ENCODE assay signal across 9 cellular contexts in genomic region chr2:88669371-88670214, GRCh38. TPM values are rescaled to one million over a fixed set of nuclear protein-coding genes. Genes with fewer than 3 reads are reported as not detected.
A peak's percentile ranks its signal among the peaks of the same experiment; 100 is the strongest.
DNase-seq lines count a peak whose midpoint lies in the region; ATAC-seq, FAIRE-seq and TF ChIP-seq lines count a peak whose summit lies in the region.
"Had no signal": no experiment of that assay in that cellular context is flagged by ENCODE, and none has a peak within 500 bp of the region (broad histone marks: within the 10 kb centered on the region; RNA-seq: fewer than 3 reads in every experiment).

No MANE protein-coding gene starts in this region.

- CTCF ChIA-PET in HEK293 (lab: Yijun Ruan, JAX) = interaction anchor here (0.6 to 11.2 kb wide), 29 partner anchors 8 to 540 kb away, joined by 3 to 220 read pairs (median 4); no protein-coding TSS in a partner anchor

- ATAC-seq in left ventricle myocardium superior = peak; percentile 70
- ATAC-seq in stimulated activated naive CD8-positive, alpha-beta T cell treated with anti-CD3 and anti-CD28 coated beads, Interleukin-15, Interleukin-2, amounts not matched to agents 100 U/mL and 50 U/mL, for 24 hours = peak; percentile 69

- DNase-seq in AG09309 (ENCODE audit: low read depth) (no peak), NCI-H128 (lab: John Stamatoyannopoulos, UW; ENCODE audit: unreplicated experiment) (peak; percentile 9), left ventricle myocardium superior (no peak), UCSD-AML1 (lab: John Stamatoyannopoulos, UW; ENCODE audit: unreplicated experiment) (no peak)
- DNase-seq in activated gamma-delta T cell treated with anti-CD3 and anti-CD28 coated beads, Interleukin-2, amount 50 U/mL, for 16 hours (ENCODE audit: low read depth) = peak; percentile 12
- peak; percentile 17 for DNase-seq in stimulated activated naive CD8-positive, alpha-beta T cell treated with anti-CD3 and anti-CD28 coated beads, Interleukin-15, Interleukin-2, amounts not matched to agents 100 U/mL and 50 U/mL, for 24 hours

- POLR2A ChIA-PET in HEK293 (lab: Yijun Ruan, JAX) = interaction anchor here (0.6 to 1.1 kb wide), 4 partner anchors 10 to 69 kb away, joined by 3 to 6 read pairs (median 3); no protein-coding TSS in a partner anchor

- H3K36me3 ChIP-seq in HEK293 (ENCODE audit: control insufficient read depth in 2 of 2, insufficient read depth in 1 of 2, low read length in 2 of 2) = no peaks in the 10 kb centered on the region
- H3K36me3 ChIP-seq: SJSA1 had no signal

- TF ChIP-seq CTCF in AG09309 (IDR thresholded peaks at IDR 0.05; ENCODE audit: control insufficient read depth, insufficient read depth, low read depth, low read length, missing control alignments) = peak; percentile 74
- TF ChIP-seq CTCF in HEK293 (tag by site-specific recombination; IDR thresholded peaks at IDR 0.05) = peak; percentile 27; the same call in 1 of the 2 replicates

- H3K4me3 ChIP-seq in AG09309 (ENCODE audit: control insufficient read depth, low read depth, low read length) (no peak overlapping the region), HEK293 (ENCODE audit: low read depth, low read length) (no peak overlapping the region)
- H3K4me3 ChIP-seq: SJSA1 had no signal

- H3K9me3 ChIP-seq in HEK293 (ENCODE audit: control insufficient read depth, insufficient read depth, low read depth, low read length) = no peaks in the 10 kb centered on the region
- H3K9me3 ChIP-seq: SJSA1 had no signal

- H3K4me1 ChIP-seq in HEK293 (ENCODE audit: control insufficient read depth, insufficient read depth, low read length) = no peaks in the 10 kb centered on the region
- H3K4me1 ChIP-seq: SJSA1 had no signal

- H3K27ac ChIP-seq in HEK293 (ENCODE audit: extremely low read depth, low read depth, low read length) = no peak overlapping the region
- H3K27ac ChIP-seq: SJSA1 had no signal

- intact Hi-C loops in left ventricle myocardium superior (cut with micrococcal nuclease) = no loop called here

- FAIRE-seq in G401.6 (lab: Jason Lieb, UNC) = peak; percentile 41

TF ChIP-seq in HEK293, 187 proteins besides CTCF, POLR2A, EP300 and RAD21:
- TF ChIP-seq, protein P1, sequence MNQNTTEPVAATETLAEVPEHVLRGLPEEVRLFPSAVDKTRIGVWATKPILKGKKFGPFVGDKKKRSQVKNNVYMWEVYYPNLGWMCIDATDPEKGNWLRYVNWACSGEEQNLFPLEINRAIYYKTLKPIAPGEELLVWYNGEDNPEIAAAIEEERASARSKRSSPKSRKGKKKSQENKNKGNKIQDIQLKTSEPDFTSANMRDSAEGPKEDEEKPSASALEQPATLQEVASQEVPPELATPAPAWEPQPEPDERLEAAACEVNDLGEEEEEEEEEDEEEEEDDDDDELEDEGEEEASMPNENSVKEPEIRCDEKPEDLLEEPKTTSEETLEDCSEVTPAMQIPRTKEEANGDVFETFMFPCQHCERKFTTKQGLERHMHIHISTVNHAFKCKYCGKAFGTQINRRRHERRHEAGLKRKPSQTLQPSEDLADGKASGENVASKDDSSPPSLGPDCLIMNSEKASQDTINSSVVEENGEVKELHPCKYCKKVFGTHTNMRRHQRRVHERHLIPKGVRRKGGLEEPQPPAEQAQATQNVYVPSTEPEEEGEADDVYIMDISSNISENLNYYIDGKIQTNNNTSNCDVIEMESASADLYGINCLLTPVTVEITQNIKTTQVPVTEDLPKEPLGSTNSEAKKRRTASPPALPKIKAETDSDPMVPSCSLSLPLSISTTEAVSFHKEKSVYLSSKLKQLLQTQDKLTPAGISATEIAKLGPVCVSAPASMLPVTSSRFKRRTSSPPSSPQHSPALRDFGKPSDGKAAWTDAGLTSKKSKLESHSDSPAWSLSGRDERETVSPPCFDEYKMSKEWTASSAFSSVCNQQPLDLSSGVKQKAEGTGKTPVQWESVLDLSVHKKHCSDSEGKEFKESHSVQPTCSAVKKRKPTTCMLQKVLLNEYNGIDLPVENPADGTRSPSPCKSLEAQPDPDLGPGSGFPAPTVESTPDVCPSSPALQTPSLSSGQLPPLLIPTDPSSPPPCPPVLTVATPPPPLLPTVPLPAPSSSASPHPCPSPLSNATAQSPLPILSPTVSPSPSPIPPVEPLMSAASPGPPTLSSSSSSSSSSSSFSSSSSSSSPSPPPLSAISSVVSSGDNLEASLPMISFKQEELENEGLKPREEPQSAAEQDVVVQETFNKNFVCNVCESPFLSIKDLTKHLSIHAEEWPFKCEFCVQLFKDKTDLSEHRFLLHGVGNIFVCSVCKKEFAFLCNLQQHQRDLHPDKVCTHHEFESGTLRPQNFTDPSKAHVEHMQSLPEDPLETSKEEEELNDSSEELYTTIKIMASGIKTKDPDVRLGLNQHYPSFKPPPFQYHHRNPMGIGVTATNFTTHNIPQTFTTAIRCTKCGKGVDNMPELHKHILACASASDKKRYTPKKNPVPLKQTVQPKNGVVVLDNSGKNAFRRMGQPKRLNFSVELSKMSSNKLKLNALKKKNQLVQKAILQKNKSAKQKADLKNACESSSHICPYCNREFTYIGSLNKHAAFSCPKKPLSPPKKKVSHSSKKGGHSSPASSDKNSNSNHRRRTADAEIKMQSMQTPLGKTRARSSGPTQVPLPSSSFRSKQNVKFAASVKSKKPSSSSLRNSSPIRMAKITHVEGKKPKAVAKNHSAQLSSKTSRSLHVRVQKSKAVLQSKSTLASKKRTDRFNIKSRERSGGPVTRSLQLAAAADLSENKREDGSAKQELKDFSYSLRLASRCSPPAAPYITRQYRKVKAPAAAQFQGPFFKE (tag by site-specific recombination; IDR thresholded peaks at IDR 0.05; ENCODE audit: borderline replicate concordance) = no peak
- TF ChIP-seq SCRT2 (tag by site-specific recombination; IDR thresholded peaks at IDR 0.05) (peak; percentile 52; the same call in 1 of the 2 replicates), PRDM6 (tag by site-specific recombination; IDR thresholded peaks at IDR 0.05) (no peak), ZNF660 (tag by site-specific recombination; IDR thresholded peaks at IDR 0.05) (no peak), ZNF792 (tag by site-specific recombination; IDR thresholded peaks at IDR 0.05) (no peak), ZNF654 (tag by site-specific recombination; IDR thresholded peaks at IDR 0.05; ENCODE audit: low read depth) (peak; percentile 60), ZBTB44 (tag by site-specific recombination; IDR thresholded peaks at IDR 0.05) (no peak)
- TF ChIP-seq, protein P2, sequence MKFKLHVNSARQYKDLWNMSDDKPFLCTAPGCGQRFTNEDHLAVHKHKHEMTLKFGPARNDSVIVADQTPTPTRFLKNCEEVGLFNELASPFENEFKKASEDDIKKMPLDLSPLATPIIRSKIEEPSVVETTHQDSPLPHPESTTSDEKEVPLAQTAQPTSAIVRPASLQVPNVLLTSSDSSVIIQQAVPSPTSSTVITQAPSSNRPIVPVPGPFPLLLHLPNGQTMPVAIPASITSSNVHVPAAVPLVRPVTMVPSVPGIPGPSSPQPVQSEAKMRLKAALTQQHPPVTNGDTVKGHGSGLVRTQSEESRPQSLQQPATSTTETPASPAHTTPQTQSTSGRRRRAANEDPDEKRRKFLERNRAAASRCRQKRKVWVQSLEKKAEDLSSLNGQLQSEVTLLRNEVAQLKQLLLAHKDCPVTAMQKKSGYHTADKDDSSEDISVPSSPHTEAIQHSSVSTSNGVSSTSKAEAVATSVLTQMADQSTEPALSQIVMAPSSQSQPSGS (tag by site-specific recombination; IDR thresholded peaks at IDR 0.05; ENCODE audit: low read depth) = no peak
TF ChIP-seq in HEK293: peak in this region for 2.

RNA-seq across cellular contexts. Expression of gene RPIA, which starts 21.9 kb away (rescaled TPM):
- 19.1 TPM for total RNA-seq in left ventricle myocardium superior

RNA-seq across cellular contexts. Expression of gene EIF2AK3, which starts 42.3 kb away (rescaled TPM):
- 5.2 TPM for total RNA-seq in left ventricle myocardium superior

Comparison
In these comparisons a context has a peak if more than half of its experiments do, and no peak if none do; other contexts are left out.
1. DNase-seq: peak in NCI-H128 (single experiment), activated gamma-delta T cell treated with anti-CD3 and anti-CD28 coated beads, Interleukin-2, amount 50 U/mL, for 16 hours (single experiment) and stimulated activated naive CD8-positive, alpha-beta T cell treated with anti-CD3 and anti-CD28 coated beads, Interleukin-15, Interleukin-2, amounts not matched to agents 100 U/mL and 50 U/mL, for 24 hours (single experiment); none in AG09309 (single experiment), left ventricle myocardium superior (single experiment) and UCSD-AML1 (single experiment).